ENCODE assay signal across 21 cellular contexts in genomic region chr2:41829011-41829500, GRCh38.
DNase-seq lines count a peak whose midpoint lies in the region; ATAC-seq and TF ChIP-seq lines count a peak whose summit lies in the region.
"Had no signal": no experiment of that assay in that cellular context is flagged by ENCODE, and none has a peak within 500 bp of the region (broad histone marks: within the 10 kb centered on the region; RNA-seq: fewer than 3 reads in every experiment).

No MANE protein-coding gene starts in this region.

- no peak for TF ChIP-seq POLR2A in body of pancreas (IDR thresholded peaks at IDR 0.05)

- H3K36me3 Mint-ChIP-seq in nephron (ENCODE audit: low read depth) (no peaks in the 10 kb centered on the region), WTC11 (no peaks in the 10 kb centered on the region), type B pancreatic cell (no peaks in the 10 kb centered on the region)
- H3K36me3 Mint-ChIP-seq: CD14-positive monocyte had no signal

- CTCF ChIA-PET in WTC11 (lab: Charles Lee): no interaction called here

- H3K27ac Mint-ChIP-seq in nephron (peak overlapping the region in 2 of 3 experiments; percentile 82 to 83), WTC11 (no peak overlapping the region), type B pancreatic cell (no peak overlapping the region)
- H3K27ac Mint-ChIP-seq: CD14-positive monocyte, H9 had no signal

- ATAC-seq in body of pancreas (no peak), WTC11 (no peak), HG03469 (IDR thresholded peaks at IDR 0.05; ENCODE audit: unreplicated experiment) (no peak)

- intact Hi-C loops in body of pancreas (cut with DNase I): no loop called here

- peaks cover 28% of the 10 kb centered on the region for H3K27me3 Mint-ChIP-seq in nephron (ENCODE audit: low read depth)
- peaks cover 8% of the 10 kb centered on the region for H3K27me3 Mint-ChIP-seq in WTC11 (ENCODE audit: low read depth)
- H3K27me3 Mint-ChIP-seq in type B pancreatic cell: peaks cover 16% of the 10 kb centered on the region

- H3K27me3 ChIP-seq in body of pancreas: no peaks in the 10 kb centered on the region
- H3K27me3 ChIP-seq: Peyer's patch had no signal

- 70 to 83% methylated on average over 1 of the region's 1 CpG for WGBS in body of pancreas, 2 donors

- TF ChIP-seq CTCF in body of pancreas (IDR thresholded peaks at IDR 0.05): no peak
- no peak for TF ChIP-seq CTCF in nephron (IDR thresholded peaks at IDR 0.05; ENCODE audit: unreplicated experiment in 3 of 3)
- TF ChIP-seq CTCF in WTC11 (IDR thresholded peaks at IDR 0.05): no peak
- no peak for TF ChIP-seq CTCF in type B pancreatic cell (conservative IDR thresholded peaks at IDR 0.05)

- H3K36me3 ChIP-seq in body of pancreas (replicated peaks in 1 of 2; ENCODE audit: insufficient read depth in 1 of 2, low read depth in 2 of 2): no peaks in the 10 kb centered on the region
- H3K36me3 ChIP-seq: Peyer's patch had no signal

- H3K27ac ChIP-seq in body of pancreas: peak overlapping the region in 3 of 4 donors; percentile 25 to 69 (median 47)
- H3K27ac ChIP-seq: HL-60, Peyer's patch, SK-N-MC had no signal

- peak; percentile 62 for DNase-seq in Caki2 (ENCODE audit: low read depth)
- DNase-seq in MV-4-11 (lab: John Stamatoyannopoulos, UW): peak; percentile 4
- no peak for DNase-seq in body of pancreas
- no peak for DNase-seq in WTC11 (ENCODE audit: low spot score)
- no peak for DNase-seq in type B pancreatic cell (ENCODE audit: extremely low spot score, unreplicated experiment)
- DNase-seq in NCI-H2029 (lab: John Stamatoyannopoulos, UW): no peak
- DNase-seq: AML-193, COR-L47, DMS53, H9, NCI-H1436 treated with DMSO at 0.1 percent for 48 hours, NCI-H2081 treated with DMSO at 0.1 percent for 48 hours, NCI-H2227 treated with DMSO at 0.1 percent for 48 hours, NCI-H524 treated with DMSO at 0.1 percent for 48 hours, Peyer's patch, Right ventricle myocardium superior had no signal

- POLR2A ChIA-PET in WTC11 (lab: Charles Lee): no interaction called here

- H3K4me3 ChIP-seq in body of pancreas: no peak overlapping the region
- H3K4me3 ChIP-seq: Peyer's patch, SK-N-MC had no signal

- no peaks in the 10 kb centered on the region for H3K9me3 Mint-ChIP-seq in nephron
- no peaks in the 10 kb centered on the region for H3K9me3 Mint-ChIP-seq in WTC11
- no peaks in the 10 kb centered on the region for H3K9me3 Mint-ChIP-seq in type B pancreatic cell
- H3K9me3 Mint-ChIP-seq: H9 had no signal

- no peak overlapping the region for H3K4me3 Mint-ChIP-seq in nephron
- H3K4me3 Mint-ChIP-seq in WTC11: no peak overlapping the region
- no peak overlapping the region for H3K4me3 Mint-ChIP-seq in type B pancreatic cell
- H3K4me3 Mint-ChIP-seq: CD14-positive monocyte, H9 had no signal

- in situ Hi-C loops in Caki2 (cut with HindIII; ENCODE audit: low pct_unique_long_range_greater_than_20kb, low sequenced_read_pairs): no loop called here

- peaks cover 38% of the 10 kb centered on the region for H3K4me1 ChIP-seq in body of pancreas
- H3K4me1 ChIP-seq: Peyer's patch had no signal

- no peaks in the 10 kb centered on the region for H3K4me1 Mint-ChIP-seq in nephron
- no peaks in the 10 kb centered on the region for H3K4me1 Mint-ChIP-seq in WTC11
- peaks cover 3% of the 10 kb centered on the region for H3K4me1 Mint-ChIP-seq in type B pancreatic cell (ENCODE audit: unreplicated experiment)
- H3K4me1 Mint-ChIP-seq: H9 had no signal

- H3K9me3 ChIP-seq in body of pancreas: no peaks in the 10 kb centered on the region
- H3K9me3 ChIP-seq: Peyer's patch had no signal

TF ChIP-seq in WTC11, 78 proteins besides CTCF, POLR2A, EP300 and RAD21:
- TF ChIP-seq FOXP4 (CRISPR knock-in tag; IDR thresholded peaks at IDR 0.05): no peak
- no peak for TF ChIP-seq OVOL2 (CRISPR knock-in tag; IDR thresholded peaks at IDR 0.05; ENCODE audit: borderline replicate concordance)
- no peak for TF ChIP-seq ZBTB21 (CRISPR knock-in tag; IDR thresholded peaks at IDR 0.05; ENCODE audit: borderline replicate concordance)
- no peak for TF ChIP-seq HMGA2 (CRISPR knock-in tag; IDR thresholded peaks at IDR 0.05)
- no peak for TF ChIP-seq CREB1 (CRISPR knock-in tag; IDR thresholded peaks at IDR 0.05)
- no peak for TF ChIP-seq USF1 (CRISPR knock-in tag; IDR thresholded peaks at IDR 0.05)
- TF ChIP-seq PRRX2 (CRISPR knock-in tag; IDR thresholded peaks at IDR 0.05): no peak
- TF ChIP-seq SMAD3 (CRISPR knock-in tag; IDR thresholded peaks at IDR 0.05; ENCODE audit: borderline replicate concordance): no peak
- TF ChIP-seq CDX4 (CRISPR knock-in tag; IDR thresholded peaks at IDR 0.05; ENCODE audit: borderline replicate concordance): no peak
- no peak for TF ChIP-seq ZSCAN18 (CRISPR knock-in tag; IDR thresholded peaks at IDR 0.05)
- TF ChIP-seq PREB (CRISPR knock-in tag; IDR thresholded peaks at IDR 0.05; ENCODE audit: borderline replicate concordance): no peak
- TF ChIP-seq E2F1 (CRISPR knock-in tag; IDR thresholded peaks at IDR 0.05): no peak
- TF ChIP-seq JUN (CRISPR knock-in tag; IDR thresholded peaks at IDR 0.05): no peak
- TF ChIP-seq TCF7 (CRISPR knock-in tag; IDR thresholded peaks at IDR 0.05; ENCODE audit: low read depth): no peak
- no peak for TF ChIP-seq TP53 (CRISPR knock-in tag; IDR thresholded peaks at IDR 0.05)
- TF ChIP-seq ZNF416 (CRISPR knock-in tag; IDR thresholded peaks at IDR 0.05): no peak
- no peak for TF ChIP-seq TEAD4 (CRISPR knock-in tag; IDR thresholded peaks at IDR 0.05)
- no peak for TF ChIP-seq GRHL2 (CRISPR knock-in tag; IDR thresholded peaks at IDR 0.05; ENCODE audit: insufficient replicate concordance, severe bottlenecking)

Comparison
In these comparisons a context has a peak if more than half of its experiments do, and no peak if none do; other contexts are left out.
1. DNase-seq: peak in Caki2 (single experiment) and MV-4-11 (single experiment); none in body of pancreas (0 of 4), WTC11 (single experiment), type B pancreatic cell (single experiment) and NCI-H2029 (single experiment).
2. H3K27ac Mint-ChIP-seq: peak in nephron (2 of 3); none in WTC11 (single experiment) and type B pancreatic cell (single experiment).